14 cellular contexts compared by ENCODE assay signal in genomic region chrX:29617276-29617675, GRCh38.
DNase-seq lines count a peak whose midpoint lies in the region; ATAC-seq and TF ChIP-seq lines count a peak whose summit lies in the region.
"Had no signal": no experiment of that assay in that cellular context is flagged by ENCODE, and none has a peak within 500 bp of the region (broad histone marks: within the 10 kb centered on the region; RNA-seq: fewer than 3 reads in every experiment).

No MANE protein-coding gene starts in this region.

- H3K36me3 ChIP-seq in adipocyte (ENCODE audit: control insufficient read depth, insufficient read depth, low read length, severe bottlenecking) = no peaks in the 10 kb centered on the region

- ATAC-seq in GM19324 (IDR thresholded peaks at IDR 0.05; ENCODE audit: low FRiP score, unreplicated experiment) (no peak), HG03432 (IDR thresholded peaks at IDR 0.05; ENCODE audit: unreplicated experiment) (no peak), GM18517 (IDR thresholded peaks at IDR 0.05; ENCODE audit: unreplicated experiment) (no peak)
- ATAC-seq: Right ventricle myocardium inferior had no signal

- no peaks in the 10 kb centered on the region for H3K27me3 ChIP-seq in adipocyte (replicated peaks; ENCODE audit: control insufficient read depth, insufficient read depth, low read length)
- H3K27me3 ChIP-seq: testis had no signal

- DNase-seq in AG08396 (ENCODE audit: low spot score) (peak; percentile 40), HCEC 1CT (peak; percentile 31), adipocyte (ENCODE audit: low read depth) (peak; percentile 3), hepatic stellate cell (ENCODE audit: low spot score) (peak; percentile 57), lower leg skin (ENCODE audit: low spot score in 2 of 2) (no peak)
- DNase-seq: activated CD4-positive, alpha-beta T cell treated with anti-CD3 and anti-CD28 coated beads, Interleukin-2, amount 50 U/mL, for 1 hour; DMS79; NCI-H1436; NCI-H69; testis had no signal

- no peak for TF ChIP-seq CTCF in lower leg skin (IDR thresholded peaks at IDR 0.05)

- no peaks in the 10 kb centered on the region for H3K9me3 ChIP-seq in adipocyte (ENCODE audit: control insufficient read depth, low read length)
- H3K9me3 ChIP-seq: testis had no signal

- H3K9ac ChIP-seq in adipocyte (ENCODE audit: low read length) = no peak overlapping the region

- intact Hi-C loops in lower leg skin (cut with DNase I; ENCODE audit: low total_unique reads) = no loop called here

- no peak overlapping the region for H3K4me3 ChIP-seq in adipocyte (ENCODE audit: low read length)
- no peak overlapping the region for H3K4me3 ChIP-seq in lower leg skin (ENCODE audit: low read depth, poor library complexity, severe bottlenecking)
- H3K4me3 ChIP-seq: testis had no signal

- no peak for TF ChIP-seq POLR2A in lower leg skin (IDR thresholded peaks at IDR 0.05)

- WGBS in lower leg skin, 2 donors = 63 to 76% methylated on average over 3 of the region's 3 CpGs

- peaks cover 8% of the 10 kb centered on the region for H3K4me1 ChIP-seq in adipocyte (ENCODE audit: control insufficient read depth, insufficient read depth, low read length)
- H3K4me1 ChIP-seq: testis had no signal

Comparison
In these comparisons a context has a peak if more than half of its experiments do, and no peak if none do; other contexts are left out.
1. DNase-seq: peak in AG08396 (single experiment), HCEC 1CT (single experiment), adipocyte (single experiment) and hepatic stellate cell (single experiment); none in lower leg skin (0 of 2).